In the genomic region with DNA sequence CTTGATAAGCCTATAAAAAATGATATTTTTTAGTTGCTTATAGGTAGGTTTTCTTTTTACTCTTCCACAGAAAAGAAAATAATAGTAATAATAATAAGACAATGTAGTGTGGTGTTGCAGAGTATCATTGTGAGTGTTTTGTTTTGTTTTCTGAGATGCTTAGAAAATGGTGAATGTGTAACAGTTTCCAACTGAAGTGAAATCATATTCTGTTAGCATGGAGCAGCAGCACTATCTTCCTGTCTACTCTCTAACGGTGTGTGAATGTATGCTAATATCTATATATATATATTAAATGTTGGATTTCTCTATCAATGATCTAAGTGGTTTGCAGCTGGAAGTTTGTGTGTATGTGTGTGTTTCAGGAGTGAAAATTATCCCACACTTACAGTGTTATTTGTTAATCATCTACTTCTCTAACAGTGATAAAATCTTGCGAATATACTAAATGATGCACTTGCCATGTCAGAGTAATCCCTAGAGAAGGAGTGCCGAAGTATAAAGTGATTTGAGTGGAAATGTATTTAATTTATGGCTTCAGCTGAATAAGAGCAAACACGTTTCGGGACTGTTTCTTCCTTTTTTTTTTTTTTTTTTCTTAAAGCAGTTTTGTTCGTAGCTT, we compare ENCODE assay signal across 8 cellular contexts. TPM values are rescaled to one million over a fixed set of nuclear protein-coding genes. Genes with fewer than 3 reads are reported as not detected.
A peak's percentile ranks its signal among the peaks of the same experiment; 100 is the strongest.
DNase-seq lines count a peak whose midpoint lies in the region; ATAC-seq and TF ChIP-seq lines count a peak whose summit lies in the region.

No MANE protein-coding gene starts in this region.

- H3K4me2 ChIP-seq in neural cell (ENCODE audit: low read length) (peak overlapping the region; percentile 85), trophoblast cell (ENCODE audit: low read length) (no peak overlapping the region)

- H3K9me3 ChIP-seq in breast epithelium = no peaks in the 10 kb centered on the region
- H3K9me3 ChIP-seq in neural cell (ENCODE audit: low read length) = no peaks in the 10 kb centered on the region
- H3K9me3 ChIP-seq in trophoblast cell (ENCODE audit: insufficient read depth, low read depth, low read length) = no peaks in the 10 kb centered on the region

- H4K8ac ChIP-seq in trophoblast cell (ENCODE audit: low read depth, low read length) = no peak overlapping the region

- H3K27ac ChIP-seq in breast epithelium (peak overlapping the region; percentile 56 to 93), neural cell (ENCODE audit: low read length) (peak overlapping the region; percentile 97), trophoblast cell (ENCODE audit: low read depth, low read length) (no peak overlapping the region), RWPE1 (no peak overlapping the region)

- intact Hi-C loops in CD14-positive monocyte (cut with micrococcal nuclease) (no loop called here), breast epithelium (cut with DNase I; ENCODE audit: low total_unique reads) (no loop called here)

- peak overlapping the region in 3 of 7 donors; percentile 26 to 83 (median 51) for H3K27ac Mint-ChIP-seq in CD14-positive monocyte

- H3K27me3 ChIP-seq in breast epithelium (no peaks in the 10 kb centered on the region), neural cell (ENCODE audit: insufficient read depth, low read depth, low read length) (no peaks in the 10 kb centered on the region), trophoblast cell (ENCODE audit: insufficient read depth, low read length) (no peaks in the 10 kb centered on the region)

- H3K36me3 Mint-ChIP-seq in CD14-positive monocyte = no peaks in the 10 kb centered on the region

- no peaks in the 10 kb centered on the region for H3F3A ChIP-seq in neural cell (ENCODE audit: insufficient read depth, low read length, poor library complexity, severe bottlenecking)

- H3K79me1 ChIP-seq in trophoblast cell (ENCODE audit: low read length) = peaks cover 12% of the 10 kb centered on the region

- no peak overlapping the region for H3K23ac ChIP-seq in trophoblast cell (ENCODE audit: low read length)

- H4K20me1 ChIP-seq in neural cell (ENCODE audit: insufficient read depth) = no peaks in the 10 kb centered on the region

- WGBS in trophoblast cell (ENCODE audit: extremely low coverage, insufficient coverage, insufficient read length) = no CpG with 5 or more reads among the region's 6 CpGs

- H3K4me3 ChIP-seq in breast epithelium (peak overlapping the region; percentile 25 to 57 (median 42)), neural cell (ENCODE audit: low read length) (peak overlapping the region; percentile 59), trophoblast cell (ENCODE audit: low read depth, low read length) (no peak overlapping the region)

- no peak for TF ChIP-seq EP300 in neural cell (conservative IDR thresholded peaks at IDR 0.05; ENCODE audit: poor library complexity, severe bottlenecking)

- H2AFZ ChIP-seq in neural cell (ENCODE audit: low read depth, low read length) (peak overlapping the region; percentile 36), trophoblast cell (ENCODE audit: insufficient read depth, low read length, poor library complexity) (no peak overlapping the region)

- no peak for TF ChIP-seq RAD21 in neural cell (conservative IDR thresholded peaks at IDR 0.05)

- no peak overlapping the region for H4K91ac ChIP-seq in trophoblast cell (ENCODE audit: low read depth, low read length)

- H2BK12ac ChIP-seq in trophoblast cell (ENCODE audit: low read length) = no peak overlapping the region

- H2AK5ac ChIP-seq in trophoblast cell (ENCODE audit: low read length) = no peak overlapping the region

- TF ChIP-seq POLR2A in breast epithelium (IDR thresholded peaks at IDR 0.05) = no peak

- H3K36me3 ChIP-seq in breast epithelium (no peaks in the 10 kb centered on the region), neural cell (ENCODE audit: insufficient read depth, low read length) (no peaks in the 10 kb centered on the region), trophoblast cell (ENCODE audit: control insufficient read depth in 1 of 2, insufficient read depth in 2 of 2, low read length in 2 of 2) (no peaks in the 10 kb centered on the region)

- H3K18ac ChIP-seq in trophoblast cell (ENCODE audit: low read length) = no peak overlapping the region

- H3K79me2 ChIP-seq in neural cell (replicated peaks; ENCODE audit: insufficient read depth, low read length) (peaks cover 8% of the 10 kb centered on the region), trophoblast cell (ENCODE audit: control insufficient read depth, insufficient read depth, low read length, poor library complexity) (peaks cover 8% of the 10 kb centered on the region)

- H4K12ac ChIP-seq in trophoblast cell (ENCODE audit: low read depth, low read length) = no peak overlapping the region

- no peaks in the 10 kb centered on the region for H3K27me3 Mint-ChIP-seq in CD14-positive monocyte (ENCODE audit: low read depth in 3 of 3)

- no peak for ATAC-seq in GM21528 (IDR thresholded peaks at IDR 0.05; ENCODE audit: low FRiP score, unreplicated experiment)
- ATAC-seq in HG02981 (IDR thresholded peaks at IDR 0.05; ENCODE audit: unreplicated experiment) = no peak

- TF ChIP-seq CTCF in CD14-positive monocyte (IDR thresholded peaks at IDR 0.05) = no peak
- no peak for TF ChIP-seq CTCF in breast epithelium (IDR thresholded peaks at IDR 0.05)
- TF ChIP-seq CTCF in neural cell (IDR thresholded peaks at IDR 0.05; ENCODE audit: poor library complexity, severe bottlenecking) = no peak
- TF ChIP-seq CTCF in RWPE1 (conservative IDR thresholded peaks at IDR 0.05; ENCODE audit: low read depth) = no peak

- no peaks in the 10 kb centered on the region for H3K9me3 Mint-ChIP-seq in CD14-positive monocyte

- H2BK5ac ChIP-seq in trophoblast cell (ENCODE audit: low read depth, low read length, poor library complexity) = no peak overlapping the region

- DNase-seq in CD14-positive monocyte (ENCODE audit: low spot score) = no peak
- DNase-seq in Kasumi-1 (lab: John Stamatoyannopoulos, UW) = peak; percentile 43 to 57
- DNase-seq in breast epithelium (ENCODE audit: low spot score in 2 of 2) = no peak
- DNase-seq in trophoblast cell = no peak
- DNase-seq in RWPE1 (ENCODE audit: low spot score) = no peak

- H3K4me1 ChIP-seq in breast epithelium (peaks cover 0 to 4% of the 10 kb centered on the region in 2 donors), trophoblast cell (ENCODE audit: control insufficient read depth in 1 of 2, insufficient read depth in 2 of 2, low read length in 2 of 2) (peaks cover 5 to 6% of the 10 kb centered on the region in 2 experiments)

- H3K9ac ChIP-seq in neural cell (ENCODE audit: low read length) = peak overlapping the region; percentile 73
- no peak overlapping the region for H3K9ac ChIP-seq in trophoblast cell (ENCODE audit: low read length)

- peak overlapping the region; percentile 77 to 93 for H3K4me3 Mint-ChIP-seq in CD14-positive monocyte

- no peaks in the 10 kb centered on the region for H3K9me2 ChIP-seq in neural cell (ENCODE audit: insufficient read depth, low read length)

- peaks cover 42% of the 10 kb centered on the region for H3K4me1 Mint-ChIP-seq in CD14-positive monocyte

- no peak overlapping the region for H3K4ac ChIP-seq in trophoblast cell (ENCODE audit: low read depth, low read length)

- CTCF ChIA-PET in RWPE1 (lab: Yijun Ruan, JAX) = interaction anchor here (0.6 to 1.0 kb wide), 2 partner anchors 11 to 113 kb away, joined by 3 to 5 read pairs; no protein-coding TSS in a partner anchor

- POLR2A ChIA-PET in RWPE1 (lab: Yijun Ruan, JAX; ENCODE audit: low non-redundant PET) = no interaction called here

- no peak overlapping the region for H3K14ac ChIP-seq in trophoblast cell (ENCODE audit: low read length)

- H2BK120ac ChIP-seq in trophoblast cell (ENCODE audit: insufficient read depth, low read length, poor library complexity) = no peak overlapping the region

TF ChIP-seq in neural cell, 6 proteins besides CTCF, POLR2A, EP300 and RAD21:
- TF ChIP-seq TAF1 (IDR thresholded peaks at IDR 0.05; ENCODE audit: low read depth) (no peak), EZH2 (IDR thresholded peaks at IDR 0.05; ENCODE audit: borderline replicate concordance, insufficient read depth, low read length, poor library complexity, severe bottlenecking) (no peak), SMC3 (conservative IDR thresholded peaks at IDR 0.05; ENCODE audit: poor library complexity) (no peak)
TF ChIP-seq in neural cell: peak in this region for 0.

RNA-seq across cellular contexts. Expression of gene SAMD13, which starts 0.4 kb away (rescaled TPM):
- polyA plus RNA-seq in CD14-positive monocyte (under 1 TPM; 0.39 to 0.56 TPM), neural cell (14.9 and 20.0 TPM in 2 replicates)
- 1 to 10 TPM; 2.1 to 3.1 (median 2.6) TPM for total RNA-seq in breast epithelium
- 7.1 and 8.1 TPM in 2 replicates for polyA minus RNA-seq in neural cell
- 0.52 and 0.72 TPM in 2 replicates for polyA plus RNA-seq in trophoblast cell (2013)

Comparison
In these comparisons a context has a peak if more than half of its experiments do, and no peak if none do; other contexts are left out.
1. DNase-seq: peak in Kasumi-1 (2 of 2); none in CD14-positive monocyte (single experiment), breast epithelium (0 of 2), trophoblast cell (0 of 2) and RWPE1 (single experiment).
2. H3K27ac ChIP-seq: peak in breast epithelium (2 of 2) and neural cell (single experiment); none in trophoblast cell (single experiment) and RWPE1 (single experiment).
3. RNA of gene SAMD13, which starts 0.4 kb away (polyA plus RNA-seq): 14.9 to 20.0 TPM in neural cell; 0.39 to 0.56 TPM in CD14-positive monocyte; every median in the first group is over 10 times any median in the second.